ENCODE assay signal across 8 cellular contexts in the genomic region with DNA sequence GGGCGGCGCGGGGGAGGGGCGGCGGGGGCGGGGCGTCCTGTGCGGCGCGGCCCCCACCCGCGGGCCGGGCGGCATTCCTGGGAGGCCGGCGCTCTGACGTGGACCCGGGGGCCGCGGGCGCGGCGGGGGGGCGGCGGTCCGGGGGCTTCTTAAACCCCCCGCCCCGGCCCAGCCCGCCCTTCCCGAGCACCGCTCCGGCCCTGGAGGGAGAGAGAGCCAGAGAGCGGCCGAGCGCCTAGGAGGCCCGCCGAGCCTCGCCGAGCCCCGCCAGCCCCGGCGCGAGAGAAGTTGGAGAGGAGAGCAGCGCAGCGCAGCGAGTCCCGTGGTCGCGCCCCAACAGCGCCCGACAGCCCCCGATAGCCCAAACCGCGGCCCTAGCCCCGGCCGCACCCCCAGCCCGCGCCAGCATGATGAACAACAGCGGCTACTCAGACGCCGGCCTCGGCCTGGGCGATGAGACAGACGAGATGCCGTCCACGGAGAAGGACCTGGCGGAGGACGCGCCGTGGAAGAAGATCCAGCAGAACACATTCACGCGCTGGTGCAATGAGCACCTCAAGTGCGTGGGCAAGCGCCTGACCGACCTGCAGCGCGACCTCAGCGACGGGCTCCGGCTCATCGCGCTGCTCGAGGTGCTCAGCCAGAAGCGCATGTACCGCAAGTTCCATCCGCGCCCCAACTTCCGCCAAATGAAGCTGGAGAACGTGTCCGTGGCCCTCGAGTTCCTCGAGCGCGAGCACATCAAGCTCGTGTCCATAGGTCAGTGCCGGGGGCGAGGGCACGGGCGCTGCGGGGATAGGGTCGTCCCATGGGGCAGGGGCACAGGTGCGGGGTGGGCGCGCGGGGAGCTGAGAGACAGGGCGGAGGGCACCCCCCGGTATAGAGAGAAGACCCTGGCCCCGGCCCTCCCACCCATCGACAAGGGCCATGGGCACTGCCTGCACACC. TPM values are rescaled to one million over a fixed set of nuclear protein-coding genes. Genes with fewer than 3 reads are reported as not detected.
DNase-seq lines count a peak whose midpoint lies in the region; ATAC-seq and TF ChIP-seq lines count a peak whose summit lies in the region.

A gene with protein sequence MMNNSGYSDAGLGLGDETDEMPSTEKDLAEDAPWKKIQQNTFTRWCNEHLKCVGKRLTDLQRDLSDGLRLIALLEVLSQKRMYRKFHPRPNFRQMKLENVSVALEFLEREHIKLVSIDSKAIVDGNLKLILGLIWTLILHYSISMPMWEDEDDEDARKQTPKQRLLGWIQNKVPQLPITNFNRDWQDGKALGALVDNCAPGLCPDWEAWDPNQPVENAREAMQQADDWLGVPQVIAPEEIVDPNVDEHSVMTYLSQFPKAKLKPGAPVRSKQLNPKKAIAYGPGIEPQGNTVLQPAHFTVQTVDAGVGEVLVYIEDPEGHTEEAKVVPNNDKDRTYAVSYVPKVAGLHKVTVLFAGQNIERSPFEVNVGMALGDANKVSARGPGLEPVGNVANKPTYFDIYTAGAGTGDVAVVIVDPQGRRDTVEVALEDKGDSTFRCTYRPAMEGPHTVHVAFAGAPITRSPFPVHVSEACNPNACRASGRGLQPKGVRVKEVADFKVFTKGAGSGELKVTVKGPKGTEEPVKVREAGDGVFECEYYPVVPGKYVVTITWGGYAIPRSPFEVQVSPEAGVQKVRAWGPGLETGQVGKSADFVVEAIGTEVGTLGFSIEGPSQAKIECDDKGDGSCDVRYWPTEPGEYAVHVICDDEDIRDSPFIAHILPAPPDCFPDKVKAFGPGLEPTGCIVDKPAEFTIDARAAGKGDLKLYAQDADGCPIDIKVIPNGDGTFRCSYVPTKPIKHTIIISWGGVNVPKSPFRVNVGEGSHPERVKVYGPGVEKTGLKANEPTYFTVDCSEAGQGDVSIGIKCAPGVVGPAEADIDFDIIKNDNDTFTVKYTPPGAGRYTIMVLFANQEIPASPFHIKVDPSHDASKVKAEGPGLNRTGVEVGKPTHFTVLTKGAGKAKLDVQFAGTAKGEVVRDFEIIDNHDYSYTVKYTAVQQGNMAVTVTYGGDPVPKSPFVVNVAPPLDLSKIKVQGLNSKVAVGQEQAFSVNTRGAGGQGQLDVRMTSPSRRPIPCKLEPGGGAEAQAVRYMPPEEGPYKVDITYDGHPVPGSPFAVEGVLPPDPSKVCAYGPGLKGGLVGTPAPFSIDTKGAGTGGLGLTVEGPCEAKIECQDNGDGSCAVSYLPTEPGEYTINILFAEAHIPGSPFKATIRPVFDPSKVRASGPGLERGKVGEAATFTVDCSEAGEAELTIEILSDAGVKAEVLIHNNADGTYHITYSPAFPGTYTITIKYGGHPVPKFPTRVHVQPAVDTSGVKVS (N-terminal part only) (plus strand): TSS at position 176 of the 947 bp plus-strand sequence. CDS start 232 bp downstream, at position 408.

- peaks cover 28% of the 10 kb centered on the region for H3K4me1 ChIP-seq in GM23338 (ENCODE audit: insufficient read depth)

- H2AFZ ChIP-seq in GM23338: peak within 1 kb of the TSS; percentile 93

- H4K20me1 ChIP-seq in GM23338 (replicated peaks; ENCODE audit: insufficient read depth): no peaks in the 10 kb centered on the region

- H3K36me3 ChIP-seq in GM23338 (ENCODE audit: insufficient read depth): no peaks in the 10 kb centered on the region
- no peaks in the 10 kb centered on the region for H3K36me3 ChIP-seq in kidney epithelial cell (ENCODE audit: control insufficient read depth, insufficient read depth, low read length)

- no peaks in the 10 kb centered on the region for H3K9me2 ChIP-seq in GM23338 (ENCODE audit: insufficient read depth)

- peaks cover 52% of the 10 kb centered on the region for H3K27me3 Mint-ChIP-seq in GM23338 (ENCODE audit: insufficient read depth, low read depth, poor library complexity)
- H3K27me3 Mint-ChIP-seq in T-helper 1 cell treated with Interleukin-12 subunit alpha and Interleukin-12 subunit beta and Interleukin-4 antibody, amounts not matched to agents 30 μg/mL and 1 μg/mL, for 36 hours (ENCODE audit: low read depth): peaks cover 58% of the 10 kb centered on the region
- peaks cover 58% of the 10 kb centered on the region for H3K27me3 Mint-ChIP-seq in central memory CD8-positive, alpha-beta T cell

- no peak within 1 kb of the TSS for H3K27ac Mint-ChIP-seq in GM23338
- H3K27ac Mint-ChIP-seq in T-helper 1 cell treated with Interleukin-12 subunit alpha and Interleukin-12 subunit beta and Interleukin-4 antibody, amounts not matched to agents 30 μg/mL and 1 μg/mL, for 36 hours: no peak within 1 kb of the TSS
- H3K27ac Mint-ChIP-seq in central memory CD8-positive, alpha-beta T cell (ENCODE audit: low read depth): no peak within 1 kb of the TSS

- H3K4me2 ChIP-seq in GM23338: peak within 1 kb of the TSS; percentile 96

- TF ChIP-seq CTCF in GM23338 (conservative IDR thresholded peaks at IDR 0.05; ENCODE audit: low read depth in 2 of 2) (no peak), kidney epithelial cell (IDR thresholded peaks at IDR 0.05; ENCODE audit: insufficient read depth, low read length, poor library complexity, severe bottlenecking) (no peak)

- no peaks in the 10 kb centered on the region for H3K79me2 ChIP-seq in GM23338 (replicated peaks; ENCODE audit: insufficient read depth)

- no peaks in the 10 kb centered on the region for H3K36me3 Mint-ChIP-seq in GM23338 (ENCODE audit: low read depth)
- H3K36me3 Mint-ChIP-seq in T-helper 1 cell treated with Interleukin-12 subunit alpha and Interleukin-12 subunit beta and Interleukin-4 antibody, amounts not matched to agents 30 μg/mL and 1 μg/mL, for 36 hours (ENCODE audit: low read depth): no peaks in the 10 kb centered on the region
- peaks cover 2% of the 10 kb centered on the region for H3K36me3 Mint-ChIP-seq in central memory CD8-positive, alpha-beta T cell (ENCODE audit: insufficient read depth)

- peaks cover 6% of the 10 kb centered on the region for H3F3A ChIP-seq in GM23338 (replicated peaks; ENCODE audit: low read depth)

- H3K4me3 ChIP-seq in GM23338 (peak within 1 kb of the TSS; percentile 76), kidney epithelial cell (ENCODE audit: low read depth, low read length) (peak within 1 kb of the TSS; percentile 59)

- peaks cover 42% of the 10 kb centered on the region for H3K27me3 ChIP-seq in GM23338 (ENCODE audit: insufficient read depth)
- H3K27me3 ChIP-seq in kidney epithelial cell (ENCODE audit: control insufficient read depth, insufficient read depth, low read length): no peaks in the 10 kb centered on the region

- peak within 1 kb of the TSS; percentile 74 for H3K4me3 Mint-ChIP-seq in GM23338
- peak within 1 kb of the TSS; percentile 21 for H3K4me3 Mint-ChIP-seq in T-helper 1 cell treated with Interleukin-12 subunit alpha and Interleukin-12 subunit beta and Interleukin-4 antibody, amounts not matched to agents 30 μg/mL and 1 μg/mL, for 36 hours
- peak within 1 kb of the TSS; percentile 75 for H3K4me3 Mint-ChIP-seq in central memory CD8-positive, alpha-beta T cell

- peaks cover 39% of the 10 kb centered on the region for H3K4me1 Mint-ChIP-seq in GM23338
- peaks cover 1% of the 10 kb centered on the region for H3K4me1 Mint-ChIP-seq in T-helper 1 cell treated with Interleukin-12 subunit alpha and Interleukin-12 subunit beta and Interleukin-4 antibody, amounts not matched to agents 30 μg/mL and 1 μg/mL, for 36 hours (ENCODE audit: low read depth)
- peaks cover 7% of the 10 kb centered on the region for H3K4me1 Mint-ChIP-seq in central memory CD8-positive, alpha-beta T cell

- no peak within 1 kb of the TSS for H3K27ac ChIP-seq in GM23338 (ENCODE audit: low read depth)

- no peaks in the 10 kb centered on the region for H3K9me3 Mint-ChIP-seq in GM23338
- no peaks in the 10 kb centered on the region for H3K9me3 Mint-ChIP-seq in T-helper 1 cell treated with Interleukin-12 subunit alpha and Interleukin-12 subunit beta and Interleukin-4 antibody, amounts not matched to agents 30 μg/mL and 1 μg/mL, for 36 hours
- H3K9me3 Mint-ChIP-seq in central memory CD8-positive, alpha-beta T cell: no peaks in the 10 kb centered on the region

- ATAC-seq in GM23338: peak; percentile 4
- ATAC-seq in central memory CD8-positive, alpha-beta T cell (replicated peaks; ENCODE audit: extremely low read depth, poor library complexity, severe bottlenecking): peak; percentile 50
- no peak for ATAC-seq in HG02571 (IDR thresholded peaks at IDR 0.05; ENCODE audit: unreplicated experiment)
- no peak for ATAC-seq in GM19328 (IDR thresholded peaks at IDR 0.05; ENCODE audit: unreplicated experiment)

- peak; percentile 71 for DNase-seq in GM23338 (ENCODE audit: low spot score)
- no peak for DNase-seq in central memory CD8-positive, alpha-beta T cell (ENCODE audit: low spot score in 2 of 2)
- no peak for DNase-seq in kidney epithelial cell (ENCODE audit: low read depth)
- DNase-seq in stimulated activated CD4-positive, alpha-beta T cell treated with anti-CD3 and anti-CD28 coated beads, Interleukin-1b, Interleukin-23, amount 100 ng/mL, for 24 hours (ENCODE audit: low read depth in 4 of 4, low spot score in 1 of 4): peak in 3 of 4 experiments; percentile 7 to 15 (median 10)
- DNase-seq in NCI-H1436 (lab: John Stamatoyannopoulos, UW): no peak

TF ChIP-seq in GM23338, 12 proteins besides CTCF, POLR2A, EP300 and RAD21 (continues in another document):
- no peak for TF ChIP-seq JUNB (IDR thresholded peaks at IDR 0.05; ENCODE audit: unreplicated experiment)
- no peak for TF ChIP-seq ETS1 (IDR thresholded peaks at IDR 0.05)
- TF ChIP-seq EZH2 (IDR thresholded peaks at IDR 0.05; ENCODE audit: low read depth, unreplicated experiment): peak; percentile 94
- no peak for TF ChIP-seq ZNF331 (CRISPR knock-in tag; IDR thresholded peaks at IDR 0.05; ENCODE audit: low read depth)

RNA-seq across cellular contexts. Expression of the gene that starts here (rescaled TPM):
- 9.4 and 11.8 TPM in 2 replicates for total RNA-seq in GM23338 (2014; rRNA removed; shearing (Covaris generic))
- 0.64 and 0.65 TPM in 2 replicates for polyA plus RNA-seq in GM23338 (2016; fragmentation: Nextera tagmentation; extraction: Ambion mirVana)
- 243 and 267 TPM in 2 replicates for total RNA-seq in kidney epithelial cell

Comparison
In these comparisons a context has a peak if more than half of its experiments do, and no peak if none do; other contexts are left out.
1. RNA of the gene that starts here (total RNA-seq): 243 to 267 TPM in kidney epithelial cell; 9.4 to 11.8 TPM in GM23338; every median in the first group is over 10 times any median in the second.
2. ATAC-seq: peak in GM23338 (single experiment) and central memory CD8-positive, alpha-beta T cell (single experiment); none in HG02571 (single experiment) and GM19328 (single experiment).
3. DNase-seq: peak in GM23338 (single experiment) and stimulated activated CD4-positive, alpha-beta T cell treated with anti-CD3 and anti-CD28 coated beads, Interleukin-1b, Interleukin-23, amount 100 ng/mL, for 24 hours (3 of 4); none in central memory CD8-positive, alpha-beta T cell (0 of 2), kidney epithelial cell (single experiment) and NCI-H1436 (single experiment).
4. H3K4me3 Mint-ChIP-seq: peak in every context shown above with its lines; median percentile 75 in central memory CD8-positive, alpha-beta T cell; 74 in GM23338; 21 in T-helper 1 cell treated with Interleukin-12 subunit alpha and Interleukin-12 subunit beta and Interleukin-4 antibody, amounts not matched to agents 30 μg/mL and 1 μg/mL, for 36 hours.